ENCODE assay signal across 11 cellular contexts in genomic region chr21:45320261-45320990, GRCh38. TPM values are rescaled to one million over a fixed set of nuclear protein-coding genes. Genes with fewer than 3 reads are reported as not detected.
DNase-seq lines count a peak whose midpoint lies in the region; ATAC-seq and TF ChIP-seq lines count a peak whose summit lies in the region.
"Had no signal": no experiment of that assay in that cellular context is flagged by ENCODE, and none has a peak within 500 bp of the region (broad histone marks: within the 10 kb centered on the region; RNA-seq: fewer than 3 reads in every experiment).

No MANE protein-coding gene starts in this region.

- H3K4me3 ChIP-seq in esophagus squamous epithelium (no peak overlapping the region), hepatocyte (no peak overlapping the region)
- H3K4me3 ChIP-seq: GM23338 had no signal

- TF ChIP-seq CTCF in esophagus squamous epithelium (IDR thresholded peaks at IDR 0.05) (no peak), hepatocyte (IDR thresholded peaks at IDR 0.05; ENCODE audit: poor library complexity) (no peak)

- H2AFZ ChIP-seq in hepatocyte = no peak overlapping the region
- H2AFZ ChIP-seq: GM23338 had no signal

- TF ChIP-seq POLR2A in esophagus squamous epithelium (IDR thresholded peaks at IDR 0.05) = no peak

- intact Hi-C loops in esophagus squamous epithelium (cut with DNase I) (no loop called here), posterior cingulate gyrus (cut with DNase I) (no loop called here)

- 53% methylated on average over 6 of the region's 22 CpGs; no CpG with 5 or more reads in 1 of the 2 donors for whole genome bisulfite sequencing in esophagus squamous epithelium, 2 donors
- 91% methylated on average over 22 of the region's 22 CpGs for WGBS in hepatocyte (ENCODE audit: low lambda C conversion rate, missing lambda C conversion rate)

- H3K79me2 ChIP-seq in hepatocyte = no peaks in the 10 kb centered on the region

- H4K20me1 ChIP-seq in hepatocyte (ENCODE audit: insufficient read depth, poor library complexity, severe bottlenecking) = no peaks in the 10 kb centered on the region

- H3K4me1 ChIP-seq in esophagus squamous epithelium (peaks cover 0 to 88% (median 57%) of the 10 kb centered on the region in 3 donors), hepatocyte (ENCODE audit: insufficient read depth) (peaks cover 21% of the 10 kb centered on the region)

- no peaks in the 10 kb centered on the region for H3K9me2 ChIP-seq in hepatocyte (replicated peaks; ENCODE audit: insufficient read depth)

- DNase-seq in AG08395 (ENCODE audit: low spot score) (peak; percentile 32), NCI-H345 treated with DMSO at 0.1 percent for 48 hours (lab: John Stamatoyannopoulos, UW; ENCODE audit: unreplicated experiment) (peak; percentile 70), esophagus squamous epithelium (lab: John Stamatoyannopoulos, UW) (no peak), posterior cingulate gyrus (peak in 6 of 10 donors; percentile 4 to 79 (median 38)), hepatocyte (ENCODE audit: low spot score) (no peak)
- DNase-seq: activated effector memory CD4-positive, alpha-beta T cell treated with Interleukin-2 at 50 U/mL for 16 hours; NCI-H2227 treated with DMSO at 0.1 percent for 48 hours had no signal

- no peak overlapping the region for H3K4me2 ChIP-seq in hepatocyte
- H3K4me2 ChIP-seq: GM23338 had no signal

- no peaks in the 10 kb centered on the region for H3K36me3 ChIP-seq in esophagus squamous epithelium
- no peaks in the 10 kb centered on the region for H3K36me3 ChIP-seq in hepatocyte (replicated peaks; ENCODE audit: insufficient read depth, low read depth)

- H3K27me3 ChIP-seq in esophagus squamous epithelium = peaks cover 0 to 42% (median 0%) of the 10 kb centered on the region in 4 donors
- H3K27me3 ChIP-seq in hepatocyte = no peaks in the 10 kb centered on the region

- H3K9me3 ChIP-seq in esophagus squamous epithelium = no peaks in the 10 kb centered on the region
- no peaks in the 10 kb centered on the region for H3K9me3 ChIP-seq in hepatocyte (ENCODE audit: low read depth)

- H3K27ac ChIP-seq in esophagus squamous epithelium = peak overlapping the region; percentile 70 to 91 (median 86)
- no peak overlapping the region for H3K27ac ChIP-seq in hepatocyte

- ATAC-seq in GM19035 (IDR thresholded peaks at IDR 0.05; ENCODE audit: unreplicated experiment) = no peak
- ATAC-seq in HG03139 (IDR thresholded peaks at IDR 0.05; ENCODE audit: unreplicated experiment) = no peak
- ATAC-seq in HG02610 (IDR thresholded peaks at IDR 0.05; ENCODE audit: unreplicated experiment) = no peak
- ATAC-seq: GM23338 had no signal

RNA-seq across cellular contexts. Expression of gene POFUT2, which starts 32.7 kb away (rescaled TPM):
- 10 to 100 TPM in 2 of 4 donors, 1 to 10 TPM in 2; 7.9 to 11.4 (median 9.4) TPM for total RNA-seq in esophagus squamous epithelium
- 25.5 and 30.7 TPM in 2 replicates for total RNA-seq in hepatocyte
- 54.4 and 57.7 TPM in 2 replicates for polyA plus RNA-seq in hepatocyte

Comparison
In these comparisons a context has a peak if more than half of its experiments do, and no peak if none do; other contexts are left out.
1. DNase-seq: peak in AG08395 (single experiment), NCI-H345 treated with DMSO at 0.1 percent for 48 hours (single experiment) and posterior cingulate gyrus (6 of 10); none in esophagus squamous epithelium (single experiment) and hepatocyte (single experiment).